19 cellular contexts compared by ENCODE assay signal in genomic region chr12:58071994-58072393, GRCh38.
A peak's percentile ranks its signal among the peaks of the same experiment; 100 is the strongest.
DNase-seq lines count a peak whose midpoint lies in the region; ATAC-seq, FAIRE-seq and TF ChIP-seq lines count a peak whose summit lies in the region.
"Had no signal": no experiment of that assay in that cellular context is flagged by ENCODE, and none has a peak within 500 bp of the region (broad histone marks: within the 10 kb centered on the region; RNA-seq: fewer than 3 reads in every experiment).

No MANE protein-coding gene starts in this region.

- H2AFZ ChIP-seq in H1 (ENCODE audit: low read length): no peak overlapping the region
- no peak overlapping the region for H2AFZ ChIP-seq in neural cell (ENCODE audit: low read depth, low read length)

- H3F3A ChIP-seq in neural cell (ENCODE audit: insufficient read depth, low read length, poor library complexity, severe bottlenecking): no peaks in the 10 kb centered on the region

- H3K27me3 ChIP-seq in H1 (replicated peaks in 1 of 4; ENCODE audit: control insufficient read depth in 3 of 4, extremely low read depth in 1 of 4, insufficient read depth in 3 of 4, low read length in 3 of 4): no peaks in the 10 kb centered on the region
- H3K27me3 ChIP-seq in neural cell (ENCODE audit: insufficient read depth, low read depth, low read length): no peaks in the 10 kb centered on the region
- H3K27me3 ChIP-seq: BLaER1 treated with 17β-estradiol and CSF1 and Interleukin-3, amounts not matched to agents 10 nM and 100 nM had no signal

- no peak overlapping the region for H2BK5ac ChIP-seq in H1 (ENCODE audit: low read depth, low read length)

- H3K4ac ChIP-seq in H1 (replicated peaks; ENCODE audit: insufficient read length, low read depth, low read length): no peak overlapping the region

- TF ChIP-seq CTCF in H1 (IDR thresholded peaks at IDR 0.05; ENCODE audit: control extremely low read depth in 1 of 3, insufficient read depth in 1 of 3, low read depth in 1 of 3, low read length in 3 of 3): no peak
- TF ChIP-seq CTCF in neural cell (IDR thresholded peaks at IDR 0.05; ENCODE audit: poor library complexity, severe bottlenecking): no peak

- H3K9me2 ChIP-seq in neural cell (ENCODE audit: insufficient read depth, low read length): no peaks in the 10 kb centered on the region

- H3K18ac ChIP-seq in H1 (ENCODE audit: extremely low read depth, low read length): no peak overlapping the region

- no peak overlapping the region for H3K4me3 ChIP-seq in H1 (ENCODE audit: extremely low read depth in 1 of 4, insufficient read depth in 2 of 4, low read depth in 3 of 4, low read length in 4 of 4)
- no peak overlapping the region for H3K4me3 ChIP-seq in neural cell (ENCODE audit: low read length)
- H3K4me3 ChIP-seq: A549; BLaER1 treated with 17β-estradiol and CSF1 and Interleukin-3, amounts not matched to agents 10 nM and 100 nM had no signal

- no peak overlapping the region for H2AK5ac ChIP-seq in H1 (ENCODE audit: low read depth, low read length)

- intact Hi-C loops in Right ventricle myocardium inferior (cut with DNase I): no loop called here

- FAIRE-seq in H1 (lab: Jason Lieb, UNC): no peak
- FAIRE-seq: A549, D721Med, G401.6, GM12891 had no signal

- H3K79me1 ChIP-seq in H1 (ENCODE audit: low read depth, low read length): no peaks in the 10 kb centered on the region

- no peaks in the 10 kb centered on the region for H3K79me2 ChIP-seq in H1 (ENCODE audit: control insufficient read depth in 1 of 2, insufficient read depth in 2 of 2, low read length in 2 of 2)
- H3K79me2 ChIP-seq in neural cell (replicated peaks; ENCODE audit: insufficient read depth, low read length): no peaks in the 10 kb centered on the region

- no peak overlapping the region for H4K91ac ChIP-seq in H1 (replicated peaks; ENCODE audit: insufficient read length, low read length)

- no peak overlapping the region for H4K8ac ChIP-seq in H1 (ENCODE audit: extremely low read depth, insufficient read depth, low read length)

- H3K23ac ChIP-seq in H1 (ENCODE audit: insufficient read length): no peak overlapping the region

- H3K4me2 ChIP-seq in H1 (ENCODE audit: insufficient read depth in 1 of 2, low read depth in 2 of 2, low read length in 2 of 2) (no peak overlapping the region), neural cell (ENCODE audit: low read length) (no peak overlapping the region)
- H3K4me2 ChIP-seq: A549; BLaER1 treated with 17β-estradiol and CSF1 and Interleukin-3, amounts not matched to agents 10 nM and 100 nM had no signal

- H3K14ac ChIP-seq in H1 (ENCODE audit: insufficient read length): no peak overlapping the region

- 0 out of 2 replicates have a peak overlapping the region, but pooled peaks have one; percentile 8 for H2BK15ac ChIP-seq in H1 (ENCODE audit: low read length)

- H3K9me3 ChIP-seq in H1 (ENCODE audit: insufficient read depth in 2 of 2, low read depth in 1 of 2, low read length in 1 of 2): no peaks in the 10 kb centered on the region
- no peaks in the 10 kb centered on the region for H3K9me3 ChIP-seq in neural cell (ENCODE audit: low read length)
- H3K9me3 ChIP-seq: A549, Caco-2 had no signal

- H3K27ac ChIP-seq in H1 (ENCODE audit: low read depth, low read length) (no peak overlapping the region), neural cell (ENCODE audit: low read length) (no peak overlapping the region)
- H3K27ac ChIP-seq: 22Rv1; A549; BLaER1 treated with 17β-estradiol and CSF1 and Interleukin-3, amounts not matched to agents 10 nM and 100 nM; C4-2B had no signal

- ATAC-seq in GM18909 (IDR thresholded peaks at IDR 0.05; ENCODE audit: poor library complexity, unreplicated experiment) (no peak), Right ventricle myocardium inferior (no peak)
- ATAC-seq: A549; CD8-positive, alpha-beta T cell had no signal

- no peak for TF ChIP-seq RAD21 in H1 (IDR thresholded peaks at IDR 0.05 in 1 of 2, conservative IDR thresholded peaks at IDR 0.05 in 1 of 2; ENCODE audit: low read depth in 2 of 2, low read length in 2 of 2)
- no peak for TF ChIP-seq RAD21 in neural cell (conservative IDR thresholded peaks at IDR 0.05)

- H2BK120ac ChIP-seq in H1 (replicated peaks; ENCODE audit: low read depth, low read length): no peak overlapping the region

- no peak for DNase-seq in H1 (ENCODE audit: low read depth in 1 of 2, low spot score in 2 of 2)
- DNase-seq in retina: peak; percentile 47
- DNase-seq in Right ventricle myocardium inferior (ENCODE audit: missing footprints): no peak
- DNase-seq: AML-193; Caco-2; Calu3; CD4-positive, alpha-beta T cell; CD8-positive, alpha-beta T cell; DMS79 treated with DMSO at 0.1 percent for 48 hours; GF-D8 had no signal

- H3K9ac ChIP-seq in H1 (replicated peaks in 1 of 4; ENCODE audit: extremely low read depth in 1 of 4, low read depth in 3 of 4, low read length in 3 of 4) (no peak overlapping the region), neural cell (ENCODE audit: low read length) (no peak overlapping the region)
- H3K9ac ChIP-seq: BLaER1 treated with 17β-estradiol and CSF1 and Interleukin-3, amounts not matched to agents 10 nM and 100 nM had no signal

- H3K36me3 ChIP-seq in H1 (ENCODE audit: control insufficient read depth in 2 of 4, insufficient read depth in 4 of 4, low read length in 3 of 4) (no peaks in the 10 kb centered on the region), neural cell (ENCODE audit: insufficient read depth, low read length) (no peaks in the 10 kb centered on the region)
- H3K36me3 ChIP-seq: BLaER1 treated with 17β-estradiol and CSF1 and Interleukin-3, amounts not matched to agents 10 nM and 100 nM had no signal

- CTCF ChIA-PET in H1 (lab: Charles Lee; ENCODE audit: partially characterized antibody): no interaction called here

- H4K20me1 ChIP-seq in H1 (replicated peaks in 1 of 2; ENCODE audit: control insufficient read depth in 1 of 2, insufficient read depth in 2 of 2, low read length in 2 of 2): no peaks in the 10 kb centered on the region
- H4K20me1 ChIP-seq in neural cell (ENCODE audit: insufficient read depth): no peaks in the 10 kb centered on the region
- H4K20me1 ChIP-seq: BLaER1 treated with 17β-estradiol and CSF1 and Interleukin-3, amounts not matched to agents 10 nM and 100 nM had no signal

- no peak overlapping the region for H3K56ac ChIP-seq in H1 (replicated peaks; ENCODE audit: insufficient read length, low read depth, low read length)

- H3K4me1 ChIP-seq in H1 (replicated peaks in 1 of 4; ENCODE audit: control insufficient read depth in 3 of 4, insufficient read depth in 4 of 4, low read length in 3 of 4): no peaks in the 10 kb centered on the region
- H3K4me1 ChIP-seq: Caco-2 had no signal

- H3K23me2 ChIP-seq in H1 (ENCODE audit: low read depth, low read length): no peaks in the 10 kb centered on the region

- H4K5ac ChIP-seq in H1 (ENCODE audit: insufficient read length, low read depth, low read length): no peak overlapping the region

- H2BK12ac ChIP-seq in H1 (ENCODE audit: low read depth, low read length): no peak overlapping the region

- no peak for TF ChIP-seq POLR2A in H1 (IDR thresholded peaks at IDR 0.05; ENCODE audit: control extremely low read depth in 1 of 2, low read depth in 2 of 2, low read length in 2 of 2)

- POLR2A ChIA-PET in H1 (lab: Charles Lee; ENCODE audit: partially characterized antibody): no interaction called here

- TF ChIP-seq EP300 in H1 (IDR thresholded peaks at IDR 0.05; ENCODE audit: borderline replicate concordance in 1 of 2, low read depth in 2 of 2, low read length in 2 of 2) (no peak), neural cell (conservative IDR thresholded peaks at IDR 0.05; ENCODE audit: poor library complexity, severe bottlenecking) (peak; percentile 66)

- WGBS in H1 (ENCODE audit: extremely low coverage in 1 of 2, insufficient coverage in 1 of 2, insufficient read length in 1 of 2, insufficient replicate concordance in 2 of 2, low coverage in 1 of 2, low lambda C conversion rate in 2 of 2, missing lambda C conversion rate in 1 of 2), 2 experiments: 91% methylated on average over 2 of the region's 2 CpGs; no CpG with 5 or more reads in 1 of the 2 experiments

- H2BK20ac ChIP-seq in H1 (ENCODE audit: low read length): no peak overlapping the region

TF ChIP-seq in H1, 55 proteins besides CTCF, POLR2A, EP300 and RAD21:
- no peak for TF ChIP-seq ATF3 (IDR thresholded peaks at IDR 0.05; ENCODE audit: insufficient read depth, low read depth, low read length)

TF ChIP-seq in neural cell, 6 proteins besides CTCF, POLR2A, EP300 and RAD21:
- TF ChIP-seq POLR2AphosphoS5 (IDR thresholded peaks at IDR 0.05) (peak; percentile 55), SMC3 (conservative IDR thresholded peaks at IDR 0.05; ENCODE audit: poor library complexity) (no peak)
